In the genomic region with DNA sequence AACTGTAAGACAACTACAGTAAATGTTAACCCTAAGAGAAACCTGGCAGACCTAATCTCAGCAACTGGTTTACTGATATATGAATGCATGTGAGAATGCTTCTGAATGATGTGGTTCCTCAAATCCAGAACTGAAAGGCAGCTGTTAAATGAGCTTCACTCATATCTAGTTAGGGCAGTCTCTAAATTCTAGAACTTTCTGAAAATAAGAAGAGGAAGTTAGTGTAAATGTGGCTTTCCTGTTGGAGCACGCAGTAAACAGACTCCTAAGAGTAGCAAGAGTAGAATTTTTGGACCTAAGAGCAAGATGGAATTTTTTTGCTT, we compare ENCODE assay signal across 21 cellular contexts.
A peak's percentile ranks its signal among the peaks of the same experiment; 100 is the strongest.
DNase-seq lines count a peak whose midpoint lies in the region; ATAC-seq and TF ChIP-seq lines count a peak whose summit lies in the region.
"Had no signal": no experiment of that assay in that cellular context is flagged by ENCODE, and none has a peak within 500 bp of the region (broad histone marks: within the 10 kb centered on the region; RNA-seq: fewer than 3 reads in every experiment).

No MANE protein-coding gene starts in this region.

- no peaks in the 10 kb centered on the region for H3K79me1 ChIP-seq in mesenchymal stem cell (replicated peaks; ENCODE audit: low read length, poor library complexity, severe bottlenecking)

- H2AFZ ChIP-seq in mesenchymal stem cell (ENCODE audit: low read depth, low read length): no peak overlapping the region

- no peak overlapping the region for H3K23ac ChIP-seq in mesenchymal stem cell (ENCODE audit: low read length in 2 of 2)

- H3K27me3 Mint-ChIP-seq in HFFc6 (ENCODE audit: insufficient read depth): no peaks in the 10 kb centered on the region
- no peaks in the 10 kb centered on the region for H3K27me3 Mint-ChIP-seq in activated T-cell treated with anti-CD3 and anti-CD28 coated beads, Interleukin-2, amount 50 U/mL, for 4 hours (ENCODE audit: low read depth)
- H3K27me3 Mint-ChIP-seq: activated naive CD4-positive, alpha-beta T cell treated with anti-CD3 and anti-CD28 coated beads, Interleukin-2, amount 10 ng/mL, durations not matched to agents 7 days and 5 days; CD8-positive, alpha-beta memory T cell had no signal

- H3K14ac ChIP-seq in mesenchymal stem cell (ENCODE audit: low read length in 2 of 2): no peak overlapping the region

- no peak overlapping the region for H2BK120ac ChIP-seq in mesenchymal stem cell (ENCODE audit: low read depth, low read length)

- H3K36me3 Mint-ChIP-seq in HFFc6 (ENCODE audit: low read depth): peaks cover 26% of the 10 kb centered on the region
- no peaks in the 10 kb centered on the region for H3K36me3 Mint-ChIP-seq in activated T-cell treated with anti-CD3 and anti-CD28 coated beads, Interleukin-2, amount 50 U/mL, for 4 hours (ENCODE audit: insufficient read depth)
- H3K36me3 Mint-ChIP-seq: activated naive CD4-positive, alpha-beta T cell treated with anti-CD3 and anti-CD28 coated beads, Interleukin-2, amount 10 ng/mL, durations not matched to agents 7 days and 5 days; CD8-positive, alpha-beta memory T cell had no signal

- H4K91ac ChIP-seq in mesenchymal stem cell (ENCODE audit: low read length): no peak overlapping the region

- no peak overlapping the region for H3K9ac ChIP-seq in mesenchymal stem cell (ENCODE audit: low read length)

- H3K27ac ChIP-seq in mesenchymal stem cell (ENCODE audit: low read length, poor library complexity, severe bottlenecking): peak overlapping the region; percentile 43
- H3K27ac ChIP-seq: spleen had no signal

- H4K8ac ChIP-seq in mesenchymal stem cell (ENCODE audit: low read length): no peak overlapping the region

- H3K18ac ChIP-seq in mesenchymal stem cell (ENCODE audit: low read depth in 1 of 2, low read length in 2 of 2): no peak overlapping the region

- no peaks in the 10 kb centered on the region for H3K27me3 ChIP-seq in mesenchymal stem cell (ENCODE audit: control insufficient read depth in 1 of 2, insufficient read depth in 1 of 2, low read length in 2 of 2)
- H3K27me3 ChIP-seq: spleen had no signal

- H2BK12ac ChIP-seq in mesenchymal stem cell (ENCODE audit: low read length in 2 of 2): no peak overlapping the region

- H3K4me3 Mint-ChIP-seq in HFFc6: peak overlapping the region; percentile 79
- no peak overlapping the region for H3K4me3 Mint-ChIP-seq in activated T-cell treated with anti-CD3 and anti-CD28 coated beads, Interleukin-2, amount 50 U/mL, for 4 hours
- H3K4me3 Mint-ChIP-seq: activated naive CD4-positive, alpha-beta T cell treated with anti-CD3 and anti-CD28 coated beads, Interleukin-2, amount 10 ng/mL, durations not matched to agents 7 days and 5 days; CD8-positive, alpha-beta memory T cell; endodermal cell; nephron progenitor cell had no signal

- H2BK5ac ChIP-seq in mesenchymal stem cell (ENCODE audit: low read depth, low read length, poor library complexity, severe bottlenecking): no peak overlapping the region

- no peaks in the 10 kb centered on the region for H3K9me3 Mint-ChIP-seq in HFFc6
- H3K9me3 Mint-ChIP-seq in activated T-cell treated with anti-CD3 and anti-CD28 coated beads, Interleukin-2, amount 50 U/mL, for 4 hours: no peaks in the 10 kb centered on the region
- H3K9me3 Mint-ChIP-seq: activated naive CD4-positive, alpha-beta T cell treated with anti-CD3 and anti-CD28 coated beads, Interleukin-2, amount 10 ng/mL, durations not matched to agents 7 days and 5 days; endodermal cell; nephron progenitor cell had no signal

- 44% methylated on average over 1 of the region's 1 CpG for WGBS in mesenchymal stem cell

- H3K4me1 ChIP-seq in mesenchymal stem cell (ENCODE audit: control insufficient read depth, insufficient read depth, low read depth, low read length): no peaks in the 10 kb centered on the region
- H3K4me1 ChIP-seq: HAP-1, spleen had no signal

- no peak overlapping the region for H2AK5ac ChIP-seq in mesenchymal stem cell (ENCODE audit: low read length, severe bottlenecking)

- H3K4me3 ChIP-seq in mesenchymal stem cell (ENCODE audit: insufficient read depth in 1 of 2, low read depth in 1 of 2, low read length in 2 of 2): no peak overlapping the region
- H3K4me3 ChIP-seq: HAP-1, spleen had no signal

- no peak overlapping the region for H2BK15ac ChIP-seq in mesenchymal stem cell (ENCODE audit: low read depth, poor library complexity, severe bottlenecking)

- no peak overlapping the region for H3K4me2 ChIP-seq in mesenchymal stem cell (ENCODE audit: low read length, poor library complexity, severe bottlenecking)

- no peak overlapping the region for H3K4ac ChIP-seq in mesenchymal stem cell (ENCODE audit: low read depth in 1 of 2, low read length in 2 of 2)

- H3K27ac Mint-ChIP-seq in HFFc6: peak overlapping the region; percentile 95
- H3K27ac Mint-ChIP-seq: activated naive CD4-positive, alpha-beta T cell treated with anti-CD3 and anti-CD28 coated beads, Interleukin-2, amount 10 ng/mL, durations not matched to agents 7 days and 5 days; CD8-positive, alpha-beta memory T cell; endodermal cell; nephron progenitor cell had no signal

- ATAC-seq in GM18502 (IDR thresholded peaks at IDR 0.05; ENCODE audit: poor library complexity, unreplicated experiment) (peak; percentile 66), HG03571 (IDR thresholded peaks at IDR 0.05; ENCODE audit: unreplicated experiment) (no peak)
- no peak for ATAC-seq in activated T-cell treated with anti-CD3 and anti-CD28 coated beads, Interleukin-2, amount 50 U/mL, for 4 hours
- ATAC-seq: left cardiac atrium had no signal

- TF ChIP-seq CTCF in HFFc6 (IDR thresholded peaks at IDR 0.05): no peak

- DNase-seq in HFFc6: no peak
- DNase-seq in KG1 (lab: John Stamatoyannopoulos, UW): peak; percentile 3
- no peak for DNase-seq in mesenchymal stem cell
- no peak for DNase-seq in NCI-H187 treated with DMSO at 0.1 percent for 48 hours (lab: John Stamatoyannopoulos, UW)
- DNase-seq in activated T-cell treated with anti-CD3 and anti-CD28 coated beads, Interleukin-2, amount 50 U/mL, for 4 hours: no peak
- DNase-seq: activated CD4-positive, CD25-positive, alpha-beta regulatory T cell; activated naive CD4-positive, alpha-beta T cell treated with anti-CD3 and anti-CD28 coated beads, Interleukin-2, amount 10 ng/mL, durations not matched to agents 7 days and 5 days; activated T-cell treated with anti-CD3 and anti-CD28 coated beads, Interleukin-2, amount 50 U/mL, for 48 hours; aorta; CD8-positive, alpha-beta memory T cell; DMS79; endodermal cell; left cardiac atrium; NCI-H1417 treated with DMSO at 0.1 percent for 48 hours; NCI-H524 treated with DMSO at 0.1 percent for 48 hours; nephron progenitor cell; SHP77; spleen had no signal

- peaks cover 77% of the 10 kb centered on the region for H3K4me1 Mint-ChIP-seq in HFFc6 (ENCODE audit: low read depth)
- no peaks in the 10 kb centered on the region for H3K4me1 Mint-ChIP-seq in activated T-cell treated with anti-CD3 and anti-CD28 coated beads, Interleukin-2, amount 50 U/mL, for 4 hours (ENCODE audit: low read depth)
- H3K4me1 Mint-ChIP-seq: activated naive CD4-positive, alpha-beta T cell treated with anti-CD3 and anti-CD28 coated beads, Interleukin-2, amount 10 ng/mL, durations not matched to agents 7 days and 5 days; CD8-positive, alpha-beta memory T cell; endodermal cell; nephron progenitor cell had no signal

- H3K9me3 ChIP-seq in mesenchymal stem cell (ENCODE audit: control insufficient read depth, low read length): no peaks in the 10 kb centered on the region
- H3K9me3 ChIP-seq: HAP-1, spleen had no signal

- no peaks in the 10 kb centered on the region for H3K36me3 ChIP-seq in mesenchymal stem cell (ENCODE audit: control insufficient read depth in 1 of 2, insufficient read depth in 2 of 2, low read depth in 1 of 2, low read length in 2 of 2)
- H3K36me3 ChIP-seq: HAP-1, spleen had no signal
